1 cellular context compared by ENCODE assay signal in the genomic region with DNA sequence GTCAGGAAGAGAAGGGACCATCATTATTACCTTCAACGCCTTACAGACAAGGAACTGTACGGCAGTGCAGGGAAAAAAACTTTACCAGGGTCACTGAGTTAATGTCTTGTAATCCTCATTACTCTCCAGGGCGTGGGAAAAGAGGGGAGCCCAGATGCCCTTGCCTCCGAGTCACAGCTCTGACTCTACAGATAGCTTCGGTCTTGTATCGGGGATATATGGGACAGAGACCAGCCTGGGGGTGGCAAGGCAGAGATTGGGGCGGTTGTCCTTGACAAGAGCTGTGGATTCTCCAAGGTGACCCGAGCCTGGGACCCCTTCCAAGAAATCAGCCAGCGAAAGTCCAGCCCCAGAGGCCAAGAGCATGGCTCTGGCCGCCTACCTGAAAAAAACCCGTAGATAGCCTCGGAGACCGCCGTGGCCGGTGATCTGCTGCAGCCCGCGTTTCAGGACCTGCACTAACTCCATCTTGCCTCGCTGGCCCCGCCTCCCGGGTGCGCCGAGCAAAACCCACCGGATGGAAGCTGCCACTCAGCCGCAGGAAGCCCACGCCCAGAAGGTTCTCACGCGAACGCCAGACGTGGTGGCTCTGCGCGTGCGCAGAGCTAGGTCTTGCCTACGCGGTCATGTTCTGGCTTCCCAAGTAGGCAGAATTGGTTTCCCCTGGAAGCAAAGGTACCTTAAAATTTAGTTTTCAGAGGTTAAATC.
TF ChIP-seq lines count a peak whose summit lies in the region.

A gene (minus strand): TSS at position 485 of the 708 bp plus-strand sequence. CDS start 17 bp downstream, at position 468.

TF ChIP-seq in HepG2, 621 proteins besides CTCF, POLR2A, EP300 and RAD21 (continued from another document and continues in another):
- TF ChIP-seq, protein P1, sequence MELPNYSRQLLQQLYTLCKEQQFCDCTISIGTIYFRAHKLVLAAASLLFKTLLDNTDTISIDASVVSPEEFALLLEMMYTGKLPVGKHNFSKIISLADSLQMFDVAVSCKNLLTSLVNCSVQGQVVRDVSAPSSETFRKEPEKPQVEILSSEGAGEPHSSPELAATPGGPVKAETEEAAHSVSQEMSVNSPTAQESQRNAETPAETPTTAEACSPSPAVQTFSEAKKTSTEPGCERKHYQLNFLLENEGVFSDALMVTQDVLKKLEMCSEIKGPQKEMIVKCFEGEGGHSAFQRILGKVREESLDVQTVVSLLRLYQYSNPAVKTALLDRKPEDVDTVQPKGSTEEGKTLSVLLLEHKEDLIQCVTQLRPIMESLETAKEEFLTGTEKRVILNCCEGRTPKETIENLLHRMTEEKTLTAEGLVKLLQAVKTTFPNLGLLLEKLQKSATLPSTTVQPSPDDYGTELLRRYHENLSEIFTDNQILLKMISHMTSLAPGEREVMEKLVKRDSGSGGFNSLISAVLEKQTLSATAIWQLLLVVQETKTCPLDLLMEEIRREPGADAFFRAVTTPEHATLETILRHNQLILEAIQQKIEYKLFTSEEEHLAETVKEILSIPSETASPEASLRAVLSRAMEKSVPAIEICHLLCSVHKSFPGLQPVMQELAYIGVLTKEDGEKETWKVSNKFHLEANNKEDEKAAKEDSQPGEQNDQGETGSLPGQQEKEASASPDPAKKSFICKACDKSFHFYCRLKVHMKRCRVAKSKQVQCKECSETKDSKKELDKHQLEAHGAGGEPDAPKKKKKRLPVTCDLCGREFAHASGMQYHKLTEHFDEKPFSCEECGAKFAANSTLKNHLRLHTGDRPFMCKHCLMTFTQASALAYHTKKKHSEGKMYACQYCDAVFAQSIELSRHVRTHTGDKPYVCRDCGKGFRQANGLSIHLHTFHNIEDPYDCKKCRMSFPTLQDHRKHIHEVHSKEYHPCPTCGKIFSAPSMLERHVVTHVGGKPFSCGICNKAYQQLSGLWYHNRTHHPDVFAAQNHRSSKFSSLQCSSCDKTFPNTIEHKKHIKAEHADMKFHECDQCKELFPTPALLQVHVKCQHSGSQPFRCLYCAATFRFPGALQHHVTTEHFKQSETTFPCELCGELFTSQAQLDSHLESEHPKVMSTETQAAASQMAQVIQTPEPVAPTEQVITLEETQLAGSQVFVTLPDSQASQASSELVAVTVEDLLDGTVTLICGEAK (IDR thresholded peaks at IDR 0.05) = peak; percentile 33; the same call in 1 of the 2 replicates
- TF ChIP-seq, protein P1 (CRISPR knock-in tag; IDR thresholded peaks at IDR 0.05) = peak; percentile 89
- TF ChIP-seq ZNF7 (CRISPR knock-in tag; IDR thresholded peaks at IDR 0.05) = 0 out of 2 replicates have a peak, but pooled peaks have one; percentile 3
- no peak for TF ChIP-seq RBAK (CRISPR knock-in tag; IDR thresholded peaks at IDR 0.05)
- TF ChIP-seq KDM3A (CRISPR knock-in tag; IDR thresholded peaks at IDR 0.05; ENCODE audit: low read depth) = peak; percentile 91
- peak; percentile 96 for TF ChIP-seq POLR2G (IDR thresholded peaks at IDR 0.05; ENCODE audit: low read depth, low read length)
- peak; percentile 77; the same call in 1 of the 2 replicates for TF ChIP-seq ZBTB20 (CRISPR knock-in tag; IDR thresholded peaks at IDR 0.05; ENCODE audit: borderline replicate concordance, low read depth)
- TF ChIP-seq, protein P2, sequence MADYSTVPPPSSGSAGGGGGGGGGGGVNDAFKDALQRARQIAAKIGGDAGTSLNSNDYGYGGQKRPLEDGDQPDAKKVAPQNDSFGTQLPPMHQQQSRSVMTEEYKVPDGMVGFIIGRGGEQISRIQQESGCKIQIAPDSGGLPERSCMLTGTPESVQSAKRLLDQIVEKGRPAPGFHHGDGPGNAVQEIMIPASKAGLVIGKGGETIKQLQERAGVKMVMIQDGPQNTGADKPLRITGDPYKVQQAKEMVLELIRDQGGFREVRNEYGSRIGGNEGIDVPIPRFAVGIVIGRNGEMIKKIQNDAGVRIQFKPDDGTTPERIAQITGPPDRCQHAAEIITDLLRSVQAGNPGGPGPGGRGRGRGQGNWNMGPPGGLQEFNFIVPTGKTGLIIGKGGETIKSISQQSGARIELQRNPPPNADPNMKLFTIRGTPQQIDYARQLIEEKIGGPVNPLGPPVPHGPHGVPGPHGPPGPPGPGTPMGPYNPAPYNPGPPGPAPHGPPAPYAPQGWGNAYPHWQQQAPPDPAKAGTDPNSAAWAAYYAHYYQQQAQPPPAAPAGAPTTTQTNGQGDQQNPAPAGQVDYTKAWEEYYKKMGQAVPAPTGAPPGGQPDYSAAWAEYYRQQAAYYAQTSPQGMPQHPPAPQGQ (CRISPR knock-in tag; IDR thresholded peaks at IDR 0.05; ENCODE audit: borderline replicate concordance) = no peak
- TF ChIP-seq, protein P3, sequence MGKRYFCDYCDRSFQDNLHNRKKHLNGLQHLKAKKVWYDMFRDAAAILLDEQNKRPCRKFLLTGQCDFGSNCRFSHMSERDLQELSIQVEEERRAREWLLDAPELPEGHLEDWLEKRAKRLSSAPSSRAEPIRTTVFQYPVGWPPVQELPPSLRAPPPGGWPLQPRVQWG (CRISPR knock-in tag; IDR thresholded peaks at IDR 0.05; ENCODE audit: borderline replicate concordance, low read depth) = no peak
- TF ChIP-seq, protein P4, sequence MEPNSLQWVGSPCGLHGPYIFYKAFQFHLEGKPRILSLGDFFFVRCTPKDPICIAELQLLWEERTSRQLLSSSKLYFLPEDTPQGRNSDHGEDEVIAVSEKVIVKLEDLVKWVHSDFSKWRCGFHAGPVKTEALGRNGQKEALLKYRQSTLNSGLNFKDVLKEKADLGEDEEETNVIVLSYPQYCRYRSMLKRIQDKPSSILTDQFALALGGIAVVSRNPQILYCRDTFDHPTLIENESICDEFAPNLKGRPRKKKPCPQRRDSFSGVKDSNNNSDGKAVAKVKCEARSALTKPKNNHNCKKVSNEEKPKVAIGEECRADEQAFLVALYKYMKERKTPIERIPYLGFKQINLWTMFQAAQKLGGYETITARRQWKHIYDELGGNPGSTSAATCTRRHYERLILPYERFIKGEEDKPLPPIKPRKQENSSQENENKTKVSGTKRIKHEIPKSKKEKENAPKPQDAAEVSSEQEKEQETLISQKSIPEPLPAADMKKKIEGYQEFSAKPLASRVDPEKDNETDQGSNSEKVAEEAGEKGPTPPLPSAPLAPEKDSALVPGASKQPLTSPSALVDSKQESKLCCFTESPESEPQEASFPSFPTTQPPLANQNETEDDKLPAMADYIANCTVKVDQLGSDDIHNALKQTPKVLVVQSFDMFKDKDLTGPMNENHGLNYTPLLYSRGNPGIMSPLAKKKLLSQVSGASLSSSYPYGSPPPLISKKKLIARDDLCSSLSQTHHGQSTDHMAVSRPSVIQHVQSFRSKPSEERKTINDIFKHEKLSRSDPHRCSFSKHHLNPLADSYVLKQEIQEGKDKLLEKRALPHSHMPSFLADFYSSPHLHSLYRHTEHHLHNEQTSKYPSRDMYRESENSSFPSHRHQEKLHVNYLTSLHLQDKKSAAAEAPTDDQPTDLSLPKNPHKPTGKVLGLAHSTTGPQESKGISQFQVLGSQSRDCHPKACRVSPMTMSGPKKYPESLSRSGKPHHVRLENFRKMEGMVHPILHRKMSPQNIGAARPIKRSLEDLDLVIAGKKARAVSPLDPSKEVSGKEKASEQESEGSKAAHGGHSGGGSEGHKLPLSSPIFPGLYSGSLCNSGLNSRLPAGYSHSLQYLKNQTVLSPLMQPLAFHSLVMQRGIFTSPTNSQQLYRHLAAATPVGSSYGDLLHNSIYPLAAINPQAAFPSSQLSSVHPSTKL (CRISPR knock-in tag; IDR thresholded peaks at IDR 0.05) = peak; percentile 74
- peak; percentile 91 for TF ChIP-seq DMAP1 (CRISPR knock-in tag; IDR thresholded peaks at IDR 0.05)
- TF ChIP-seq ZEB1 (IDR thresholded peaks at IDR 0.05; ENCODE audit: insufficient replicate concordance, low read depth) = peak; percentile 55
- TF ChIP-seq ZNF337 (CRISPR knock-in tag; IDR thresholded peaks at IDR 0.05; ENCODE audit: borderline replicate concordance, low read depth) = peak; percentile 84; the same call in 1 of the 2 replicates
- peak; percentile 66; the same call in 1 of the 2 replicates for TF ChIP-seq JUN (CRISPR knock-in tag; IDR thresholded peaks at IDR 0.05)
- no peak for TF ChIP-seq PAF1 (CRISPR knock-in tag; IDR thresholded peaks at IDR 0.05)
- peak; percentile 78 for TF ChIP-seq MXD4 (CRISPR knock-in tag; IDR thresholded peaks at IDR 0.05)
- peak; percentile 43; the same call in 1 of the 2 replicates for TF ChIP-seq ZNF598 (CRISPR knock-in tag; IDR thresholded peaks at IDR 0.05; ENCODE audit: borderline replicate concordance)
- TF ChIP-seq ZFAT (CRISPR knock-in tag; conservative IDR thresholded peaks at IDR 0.05) = no peak
- no peak for TF ChIP-seq TMF1 (CRISPR knock-in tag; IDR thresholded peaks at IDR 0.05; ENCODE audit: low read depth)
- TF ChIP-seq, protein P5, sequence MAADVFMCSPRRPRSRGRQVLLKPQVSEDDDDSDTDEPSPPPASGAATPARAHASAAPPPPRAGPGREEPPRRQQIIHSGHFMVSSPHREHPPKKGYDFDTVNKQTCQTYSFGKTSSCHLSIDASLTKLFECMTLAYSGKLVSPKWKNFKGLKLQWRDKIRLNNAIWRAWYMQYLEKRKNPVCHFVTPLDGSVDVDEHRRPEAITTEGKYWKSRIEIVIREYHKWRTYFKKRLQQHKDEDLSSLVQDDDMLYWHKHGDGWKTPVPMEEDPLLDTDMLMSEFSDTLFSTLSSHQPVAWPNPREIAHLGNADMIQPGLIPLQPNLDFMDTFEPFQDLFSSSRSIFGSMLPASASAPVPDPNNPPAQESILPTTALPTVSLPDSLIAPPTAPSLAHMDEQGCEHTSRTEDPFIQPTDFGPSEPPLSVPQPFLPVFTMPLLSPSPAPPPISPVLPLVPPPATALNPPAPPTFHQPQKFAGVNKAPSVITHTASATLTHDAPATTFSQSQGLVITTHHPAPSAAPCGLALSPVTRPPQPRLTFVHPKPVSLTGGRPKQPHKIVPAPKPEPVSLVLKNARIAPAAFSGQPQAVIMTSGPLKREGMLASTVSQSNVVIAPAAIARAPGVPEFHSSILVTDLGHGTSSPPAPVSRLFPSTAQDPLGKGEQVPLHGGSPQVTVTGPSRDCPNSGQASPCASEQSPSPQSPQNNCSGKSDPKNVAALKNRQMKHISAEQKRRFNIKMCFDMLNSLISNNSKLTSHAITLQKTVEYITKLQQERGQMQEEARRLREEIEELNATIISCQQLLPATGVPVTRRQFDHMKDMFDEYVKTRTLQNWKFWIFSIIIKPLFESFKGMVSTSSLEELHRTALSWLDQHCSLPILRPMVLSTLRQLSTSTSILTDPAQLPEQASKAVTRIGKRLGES (CRISPR knock-in tag; IDR thresholded peaks at IDR 0.05; ENCODE audit: borderline replicate concordance) = no peak
- peak; percentile 49; the same call in 1 of the 2 replicates for TF ChIP-seq SIX4 (CRISPR knock-in tag; IDR thresholded peaks at IDR 0.05)
- TF ChIP-seq PHF8 (CRISPR knock-in tag; IDR thresholded peaks at IDR 0.05) = peak; percentile 93
- TF ChIP-seq ZNF775 (CRISPR knock-in tag; IDR thresholded peaks at IDR 0.05; ENCODE audit: borderline replicate concordance) = 0 out of 2 replicates have a peak, but pooled peaks have one; percentile 24
- no peak for TF ChIP-seq ZNF484 (CRISPR knock-in tag; IDR thresholded peaks at IDR 0.05; ENCODE audit: borderline replicate concordance, low read depth)
- TF ChIP-seq ZNF557 (CRISPR knock-in tag; IDR thresholded peaks at IDR 0.05) = 0 out of 2 replicates have a peak, but pooled peaks have one; percentile 76
- TF ChIP-seq, protein P6, sequence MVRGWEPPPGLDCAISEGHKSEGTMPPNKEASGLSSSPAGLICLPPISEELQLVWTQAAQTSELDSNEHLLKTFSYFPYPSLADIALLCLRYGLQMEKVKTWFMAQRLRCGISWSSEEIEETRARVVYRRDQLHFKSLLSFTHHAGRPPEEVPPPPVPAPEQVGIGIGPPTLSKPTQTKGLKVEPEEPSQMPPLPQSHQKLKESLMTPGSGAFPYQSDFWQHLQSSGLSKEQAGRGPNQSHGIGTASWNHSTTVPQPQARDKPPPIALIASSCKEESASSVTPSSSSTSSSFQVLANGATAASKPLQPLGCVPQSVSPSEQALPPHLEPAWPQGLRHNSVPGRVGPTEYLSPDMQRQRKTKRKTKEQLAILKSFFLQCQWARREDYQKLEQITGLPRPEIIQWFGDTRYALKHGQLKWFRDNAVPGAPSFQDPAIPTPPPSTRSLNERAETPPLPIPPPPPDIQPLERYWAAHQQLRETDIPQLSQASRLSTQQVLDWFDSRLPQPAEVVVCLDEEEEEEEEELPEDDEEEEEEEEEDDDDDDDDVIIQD (CRISPR knock-in tag; IDR thresholded peaks at IDR 0.05; ENCODE audit: low read depth) = peak; percentile 88; the same call in 1 of the 2 replicates
- TF ChIP-seq, protein P7, sequence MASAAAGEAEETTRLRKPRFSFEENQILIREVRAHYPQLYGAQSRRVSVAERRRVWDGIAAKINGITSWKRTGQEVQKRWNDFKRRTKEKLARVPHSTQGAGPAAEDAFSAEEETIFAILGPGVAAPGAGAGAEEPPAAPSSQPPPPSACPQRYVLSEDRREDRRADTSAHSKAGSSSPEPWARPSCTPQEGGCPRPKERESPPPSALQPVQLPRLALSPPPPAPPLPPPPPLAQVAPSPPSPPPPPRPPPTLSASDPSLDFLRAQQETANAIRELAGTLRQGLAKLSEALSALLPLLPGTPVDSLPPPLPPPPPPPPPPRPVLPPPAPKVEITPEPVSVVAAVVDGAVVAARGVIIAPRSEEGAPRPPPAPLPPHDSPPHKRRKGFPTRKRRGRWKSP (CRISPR knock-in tag; IDR thresholded peaks at IDR 0.05) = 0 out of 2 replicates have a peak, but pooled peaks have one; percentile 41
- peak; percentile 93 for TF ChIP-seq THAP11 (CRISPR knock-in tag; IDR thresholded peaks at IDR 0.05)
- TF ChIP-seq GZF1 (CRISPR knock-in tag; IDR thresholded peaks at IDR 0.05) = no peak
- no peak for TF ChIP-seq SMARCE1 (IDR thresholded peaks at IDR 0.05; ENCODE audit: borderline replicate concordance)
- no peak for TF ChIP-seq RARG (CRISPR knock-in tag; IDR thresholded peaks at IDR 0.05; ENCODE audit: low read depth)
- TF ChIP-seq NR2C2 (CRISPR knock-in tag; IDR thresholded peaks at IDR 0.05; ENCODE audit: borderline replicate concordance) = peak; percentile 77
- TF ChIP-seq ZFP90 (CRISPR knock-in tag; IDR thresholded peaks at IDR 0.05; ENCODE audit: borderline replicate concordance) = no peak; the same call in 1 of the 2 replicates
- TF ChIP-seq KAT7 (CRISPR knock-in tag; IDR thresholded peaks at IDR 0.05; ENCODE audit: borderline replicate concordance) = peak; percentile 96
